ENCODE assay signal across 9 cellular contexts in the genomic region with DNA sequence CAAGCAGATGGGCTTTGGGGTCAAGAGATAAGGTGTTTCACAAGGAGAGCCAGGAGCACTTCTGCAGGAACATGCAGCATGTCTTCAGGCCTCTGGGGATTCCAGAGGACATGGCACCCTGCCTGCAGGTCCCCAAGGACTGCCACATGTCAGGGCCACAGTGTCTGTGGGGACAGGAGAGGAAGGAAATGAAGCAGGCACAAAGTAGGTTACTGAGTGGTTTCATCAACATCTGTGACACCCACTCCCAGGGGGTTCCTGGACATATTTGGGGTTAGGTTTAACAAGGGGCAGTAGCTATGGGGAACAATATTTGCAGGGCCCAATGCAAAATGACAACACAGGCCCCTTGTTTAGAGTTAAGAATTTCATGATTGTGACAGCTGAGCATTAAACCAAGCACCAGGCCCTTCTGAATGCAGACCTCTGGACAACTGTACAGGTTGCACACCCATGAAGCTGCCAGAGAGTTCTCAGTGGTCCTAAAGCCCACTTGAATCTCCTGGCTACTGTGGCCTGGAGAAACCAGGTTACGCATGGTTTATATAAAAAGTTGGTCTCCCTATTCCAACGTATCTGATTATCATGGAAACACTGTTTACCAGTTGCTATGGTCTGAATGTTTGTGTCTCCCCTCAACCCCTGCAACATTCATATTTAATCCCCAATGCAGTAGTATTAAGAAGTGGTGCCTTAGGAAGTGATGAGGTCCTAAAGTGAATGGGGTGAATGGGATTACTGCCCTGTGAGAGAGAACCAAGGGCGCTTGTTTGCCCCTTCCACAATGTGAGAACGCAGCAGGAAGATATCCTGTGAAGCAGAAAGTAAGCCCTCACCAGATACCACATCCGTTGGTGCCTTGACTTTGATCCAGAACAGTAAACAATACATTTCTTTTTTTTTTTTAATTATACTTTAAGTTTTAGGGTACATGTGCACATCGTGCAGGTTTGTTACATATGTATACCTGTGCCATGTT. TPM values are rescaled to one million over a fixed set of nuclear protein-coding genes. Genes with fewer than 3 reads are reported as not detected.
DNase-seq lines count a peak whose midpoint lies in the region; ATAC-seq and FAIRE-seq lines count a peak whose summit lies in the region.
"Had no signal": no experiment of that assay in that cellular context is flagged by ENCODE, and none has a peak within 500 bp of the region (broad histone marks: within the 10 kb centered on the region; RNA-seq: fewer than 3 reads in every experiment).

No MANE protein-coding gene starts in this region.

- DNase-seq in activated CD4-positive, alpha-beta T cell treated with anti-CD3 and anti-CD28 coated beads, Interleukin-2, amount 50 U/mL, for 1 hour, result peak; percentile 35
- DNase-seq in mesenchymal stem cell, result no peak
- DNase-seq in SHP77 (lab: John Stamatoyannopoulos, UW), result no peak
- DNase-seq in frontal cortex (ENCODE audit: low spot score in 2 of 2), result no peak
- DNase-seq in NCI-H774 (lab: John Stamatoyannopoulos, UW), result no peak
- DNase-seq: NCI-H2029 had no signal

- peaks cover 0 to 5% of the 10 kb centered on the region in 2 experiments for H3K27me3 ChIP-seq in mesenchymal stem cell (ENCODE audit: control insufficient read depth in 1 of 2, insufficient read depth in 1 of 2, low read length in 2 of 2)

- no peak overlapping the region for H3K14ac ChIP-seq in mesenchymal stem cell (ENCODE audit: low read length in 2 of 2)

- ATAC-seq in GM18907 (IDR thresholded peaks at IDR 0.05; ENCODE audit: unreplicated experiment) (peak; percentile 90), HG03159 (IDR thresholded peaks at IDR 0.05; ENCODE audit: unreplicated experiment) (peak; percentile 69), HG03520 (IDR thresholded peaks at IDR 0.05; ENCODE audit: unreplicated experiment) (no peak)

- no peak overlapping the region for H2BK120ac ChIP-seq in mesenchymal stem cell (ENCODE audit: low read depth, low read length)

- peaks cover 12% of the 10 kb centered on the region for H3K4me1 ChIP-seq in mesenchymal stem cell (ENCODE audit: control insufficient read depth, insufficient read depth, low read depth, low read length)

- no peaks in the 10 kb centered on the region for H3K36me3 ChIP-seq in mesenchymal stem cell (ENCODE audit: control insufficient read depth in 1 of 2, insufficient read depth in 2 of 2, low read depth in 1 of 2, low read length in 2 of 2)

- no peaks in the 10 kb centered on the region for H3K79me1 ChIP-seq in mesenchymal stem cell (replicated peaks; ENCODE audit: low read length, poor library complexity, severe bottlenecking)

- no peak overlapping the region for H3K23ac ChIP-seq in mesenchymal stem cell (ENCODE audit: low read length in 2 of 2)

- H4K8ac ChIP-seq in mesenchymal stem cell (ENCODE audit: low read length), result no peak overlapping the region

- no peak overlapping the region for H2AFZ ChIP-seq in mesenchymal stem cell (ENCODE audit: low read depth, low read length)

- H2AK5ac ChIP-seq in mesenchymal stem cell (ENCODE audit: low read length, severe bottlenecking), result peak overlapping the region; percentile 42

- FAIRE-seq in frontal cortex (lab: Jason Lieb, UNC), result no peak

- H3K9ac ChIP-seq in mesenchymal stem cell (ENCODE audit: low read length), result no peak overlapping the region

- no peak overlapping the region for H3K4me2 ChIP-seq in mesenchymal stem cell (ENCODE audit: low read length, poor library complexity, severe bottlenecking)

- no peak overlapping the region for H2BK5ac ChIP-seq in mesenchymal stem cell (ENCODE audit: low read depth, low read length, poor library complexity, severe bottlenecking)

- H2BK15ac ChIP-seq in mesenchymal stem cell (ENCODE audit: low read depth, poor library complexity, severe bottlenecking), result no peak overlapping the region

- H3K4ac ChIP-seq in mesenchymal stem cell (ENCODE audit: low read depth in 1 of 2, low read length in 2 of 2), result no peak overlapping the region

- H3K27ac ChIP-seq in mesenchymal stem cell (ENCODE audit: low read length, poor library complexity, severe bottlenecking), result no peak overlapping the region

- 100% methylated on average over 3 of the region's 6 CpGs for WGBS in mesenchymal stem cell

- H4K91ac ChIP-seq in mesenchymal stem cell (ENCODE audit: low read length), result no peak overlapping the region

- no peaks in the 10 kb centered on the region for H3K9me3 ChIP-seq in mesenchymal stem cell (ENCODE audit: control insufficient read depth, low read length)

- no peak overlapping the region for H3K18ac ChIP-seq in mesenchymal stem cell (ENCODE audit: low read depth in 1 of 2, low read length in 2 of 2)

- no peak overlapping the region for H2BK12ac ChIP-seq in mesenchymal stem cell (ENCODE audit: low read length in 2 of 2)

- no peak overlapping the region for H3K4me3 ChIP-seq in mesenchymal stem cell (ENCODE audit: insufficient read depth in 1 of 2, low read depth in 1 of 2, low read length in 2 of 2)

RNA-seq across cellular contexts. Expression of gene ANXA4, which starts 48.2 kb away (rescaled TPM):
- 99.3 TPM for polyA plus RNA-seq in mesenchymal stem cell (2013, experiment 1 of 2)
- 95.9 TPM for polyA plus RNA-seq in mesenchymal stem cell (2013, experiment 2 of 2)
- 2.4 TPM for total RNA-seq in frontal cortex

RNA-seq across cellular contexts. Expression of gene AAK1, which starts 50.2 kb away (rescaled TPM):
- polyA plus RNA-seq in mesenchymal stem cell (2013, experiment 1 of 2), result 54.5 TPM
- 49.2 TPM for polyA plus RNA-seq in mesenchymal stem cell (2013, experiment 2 of 2)
- total RNA-seq in frontal cortex, result 31.4 TPM
